Comparison of ENCODE assay signal across 1 cellular context in the genomic region with DNA sequence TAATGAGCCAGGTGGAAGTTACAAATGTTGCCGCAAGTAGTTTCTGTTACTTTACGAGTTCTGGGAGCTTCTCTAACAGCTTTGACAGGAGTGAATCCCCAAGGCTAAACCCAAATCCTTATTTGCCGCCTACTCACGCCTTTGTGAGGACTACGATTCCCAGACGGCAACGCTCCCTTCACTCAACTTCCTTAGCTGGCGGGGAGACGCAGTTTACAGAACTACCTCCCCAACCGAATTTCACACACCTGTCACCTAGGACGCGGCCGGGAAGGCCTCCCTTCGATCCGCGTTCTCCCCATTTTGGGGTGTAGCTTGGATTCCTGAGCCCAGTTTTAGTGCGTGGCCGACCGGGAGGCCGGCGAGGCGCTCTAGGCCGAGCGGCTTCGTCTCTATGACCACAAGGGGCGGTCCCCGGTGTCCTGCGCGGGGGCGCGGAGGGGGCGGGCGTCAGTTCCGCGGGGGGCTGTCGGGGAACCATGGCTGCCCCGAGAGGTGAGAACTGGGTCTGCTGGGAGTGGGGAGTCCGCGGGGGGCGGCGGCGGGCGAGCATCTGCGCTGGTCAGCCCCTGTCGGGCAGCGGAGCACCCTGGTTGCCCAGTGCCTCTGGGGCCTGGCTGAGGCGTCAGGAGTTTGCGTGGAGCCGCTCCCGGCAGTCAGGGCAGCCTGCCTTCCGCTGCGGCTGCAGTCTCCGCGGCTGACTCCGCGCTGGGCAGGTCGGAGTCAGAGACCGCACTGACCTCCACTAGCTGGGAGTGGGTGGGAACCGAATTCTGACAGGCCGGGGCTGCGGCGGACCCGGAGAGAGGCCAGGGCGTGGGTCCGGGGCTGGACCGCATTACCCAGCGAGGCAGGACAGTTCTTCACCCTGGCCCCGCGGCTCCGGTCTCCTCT.
TF ChIP-seq lines count a peak whose summit lies in the region.

A gene with protein sequence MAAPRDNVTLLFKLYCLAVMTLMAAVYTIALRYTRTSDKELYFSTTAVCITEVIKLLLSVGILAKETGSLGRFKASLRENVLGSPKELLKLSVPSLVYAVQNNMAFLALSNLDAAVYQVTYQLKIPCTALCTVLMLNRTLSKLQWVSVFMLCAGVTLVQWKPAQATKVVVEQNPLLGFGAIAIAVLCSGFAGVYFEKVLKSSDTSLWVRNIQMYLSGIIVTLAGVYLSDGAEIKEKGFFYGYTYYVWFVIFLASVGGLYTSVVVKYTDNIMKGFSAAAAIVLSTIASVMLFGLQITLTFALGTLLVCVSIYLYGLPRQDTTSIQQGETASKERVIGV (plus strand): TSS at position 450 of the 894 bp plus-strand sequence. CDS start 30 bp downstream, at position 480.

TF ChIP-seq in HEK293, 187 proteins besides CTCF, POLR2A, EP300 and RAD21 (continued from another document and continues in another):
- TF ChIP-seq ZNF621 (tag by site-specific recombination; IDR thresholded peaks at IDR 0.05): no peak
- TF ChIP-seq ZNF626 (tag by site-specific recombination; IDR thresholded peaks at IDR 0.05): no peak
- TF ChIP-seq, protein P1, sequence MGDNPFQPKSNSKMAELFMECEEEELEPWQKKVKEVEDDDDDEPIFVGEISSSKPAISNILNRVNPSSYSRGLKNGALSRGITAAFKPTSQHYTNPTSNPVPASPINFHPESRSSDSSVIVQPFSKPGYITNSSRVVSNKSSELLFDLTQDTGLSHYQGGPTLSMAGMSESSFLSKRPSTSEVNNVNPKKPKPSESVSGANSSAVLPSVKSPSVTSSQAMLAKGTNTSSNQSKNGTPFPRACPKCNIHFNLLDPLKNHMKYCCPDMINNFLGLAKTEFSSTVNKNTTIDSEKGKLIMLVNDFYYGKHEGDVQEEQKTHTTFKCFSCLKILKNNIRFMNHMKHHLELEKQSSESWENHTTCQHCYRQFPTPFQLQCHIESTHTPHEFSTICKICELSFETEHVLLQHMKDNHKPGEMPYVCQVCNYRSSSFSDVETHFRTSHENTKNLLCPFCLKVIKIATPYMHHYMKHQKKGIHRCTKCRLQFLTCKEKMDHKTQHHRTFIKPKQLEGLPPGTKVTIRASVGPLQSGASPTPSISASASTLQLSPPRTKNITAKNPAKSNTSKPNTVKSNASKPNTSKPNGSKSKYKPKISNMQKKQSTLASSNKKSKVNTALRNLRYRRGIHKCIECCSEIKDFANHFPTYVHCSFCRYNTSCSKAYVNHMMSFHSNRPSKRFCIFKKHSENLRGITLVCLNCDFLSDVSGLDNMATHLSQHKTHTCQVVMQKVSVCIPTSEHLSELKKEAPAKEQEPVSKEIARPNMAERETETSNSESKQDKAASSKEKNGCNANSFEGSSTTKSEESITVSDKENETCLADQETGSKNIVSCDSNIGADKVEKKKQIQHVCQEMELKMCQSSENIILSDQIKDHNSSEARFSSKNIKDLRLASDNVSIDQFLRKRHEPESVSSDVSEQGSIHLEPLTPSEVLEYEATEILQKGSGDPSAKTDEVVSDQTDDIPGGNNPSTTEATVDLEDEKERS (tag by site-specific recombination; IDR thresholded peaks at IDR 0.05): 0 out of 2 replicates have a peak, but pooled peaks have one; percentile 4
- TF ChIP-seq KLF9 (tag by site-specific recombination; IDR thresholded peaks at IDR 0.05; ENCODE audit: low read depth): peak; percentile 91
- no peak for TF ChIP-seq ZSCAN16 (tag by site-specific recombination; IDR thresholded peaks at IDR 0.05)
- TF ChIP-seq ZNF791 (tag by site-specific recombination; IDR thresholded peaks at IDR 0.05): no peak
- TF ChIP-seq, protein P2, sequence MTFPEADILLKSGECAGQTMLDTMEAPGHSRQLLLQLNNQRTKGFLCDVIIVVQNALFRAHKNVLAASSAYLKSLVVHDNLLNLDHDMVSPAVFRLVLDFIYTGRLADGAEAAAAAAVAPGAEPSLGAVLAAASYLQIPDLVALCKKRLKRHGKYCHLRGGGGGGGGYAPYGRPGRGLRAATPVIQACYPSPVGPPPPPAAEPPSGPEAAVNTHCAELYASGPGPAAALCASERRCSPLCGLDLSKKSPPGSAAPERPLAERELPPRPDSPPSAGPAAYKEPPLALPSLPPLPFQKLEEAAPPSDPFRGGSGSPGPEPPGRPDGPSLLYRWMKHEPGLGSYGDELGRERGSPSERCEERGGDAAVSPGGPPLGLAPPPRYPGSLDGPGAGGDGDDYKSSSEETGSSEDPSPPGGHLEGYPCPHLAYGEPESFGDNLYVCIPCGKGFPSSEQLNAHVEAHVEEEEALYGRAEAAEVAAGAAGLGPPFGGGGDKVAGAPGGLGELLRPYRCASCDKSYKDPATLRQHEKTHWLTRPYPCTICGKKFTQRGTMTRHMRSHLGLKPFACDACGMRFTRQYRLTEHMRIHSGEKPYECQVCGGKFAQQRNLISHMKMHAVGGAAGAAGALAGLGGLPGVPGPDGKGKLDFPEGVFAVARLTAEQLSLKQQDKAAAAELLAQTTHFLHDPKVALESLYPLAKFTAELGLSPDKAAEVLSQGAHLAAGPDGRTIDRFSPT (tag by site-specific recombination; IDR thresholded peaks at IDR 0.05): peak; percentile 85
- TF ChIP-seq OVOL3 (tag by site-specific recombination; IDR thresholded peaks at IDR 0.05): no peak
- no peak for TF ChIP-seq ZNF768 (tag by site-specific recombination; IDR thresholded peaks at IDR 0.05)
- TF ChIP-seq SCRT2 (tag by site-specific recombination; IDR thresholded peaks at IDR 0.05): no peak
- no peak for TF ChIP-seq ZNF747 (tag by site-specific recombination; IDR thresholded peaks at IDR 0.05)
- TF ChIP-seq ZNF510 (tag by site-specific recombination; IDR thresholded peaks at IDR 0.05; ENCODE audit: insufficient replicate concordance): no peak
- no peak for TF ChIP-seq ZNF514 (tag by site-specific recombination; IDR thresholded peaks at IDR 0.05)
- TF ChIP-seq ZNF530 (tag by site-specific recombination; IDR thresholded peaks at IDR 0.05; ENCODE audit: low read depth): no peak
- TF ChIP-seq ZNF624 (tag by site-specific recombination; IDR thresholded peaks at IDR 0.05): no peak
- TF ChIP-seq, protein P3, sequence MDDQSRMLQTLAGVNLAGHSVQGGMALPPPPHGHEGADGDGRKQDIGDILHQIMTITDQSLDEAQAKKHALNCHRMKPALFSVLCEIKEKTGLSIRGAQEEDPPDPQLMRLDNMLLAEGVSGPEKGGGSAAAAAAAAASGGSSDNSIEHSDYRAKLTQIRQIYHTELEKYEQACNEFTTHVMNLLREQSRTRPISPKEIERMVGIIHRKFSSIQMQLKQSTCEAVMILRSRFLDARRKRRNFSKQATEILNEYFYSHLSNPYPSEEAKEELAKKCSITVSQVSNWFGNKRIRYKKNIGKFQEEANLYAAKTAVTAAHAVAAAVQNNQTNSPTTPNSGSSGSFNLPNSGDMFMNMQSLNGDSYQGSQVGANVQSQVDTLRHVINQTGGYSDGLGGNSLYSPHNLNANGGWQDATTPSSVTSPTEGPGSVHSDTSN (CRISPR knock-in tag; IDR thresholded peaks at IDR 0.05): peak; percentile 94
- TF ChIP-seq ZNF211 (tag by site-specific recombination; IDR thresholded peaks at IDR 0.05; ENCODE audit: low read depth): no peak
- TF ChIP-seq, protein P4, sequence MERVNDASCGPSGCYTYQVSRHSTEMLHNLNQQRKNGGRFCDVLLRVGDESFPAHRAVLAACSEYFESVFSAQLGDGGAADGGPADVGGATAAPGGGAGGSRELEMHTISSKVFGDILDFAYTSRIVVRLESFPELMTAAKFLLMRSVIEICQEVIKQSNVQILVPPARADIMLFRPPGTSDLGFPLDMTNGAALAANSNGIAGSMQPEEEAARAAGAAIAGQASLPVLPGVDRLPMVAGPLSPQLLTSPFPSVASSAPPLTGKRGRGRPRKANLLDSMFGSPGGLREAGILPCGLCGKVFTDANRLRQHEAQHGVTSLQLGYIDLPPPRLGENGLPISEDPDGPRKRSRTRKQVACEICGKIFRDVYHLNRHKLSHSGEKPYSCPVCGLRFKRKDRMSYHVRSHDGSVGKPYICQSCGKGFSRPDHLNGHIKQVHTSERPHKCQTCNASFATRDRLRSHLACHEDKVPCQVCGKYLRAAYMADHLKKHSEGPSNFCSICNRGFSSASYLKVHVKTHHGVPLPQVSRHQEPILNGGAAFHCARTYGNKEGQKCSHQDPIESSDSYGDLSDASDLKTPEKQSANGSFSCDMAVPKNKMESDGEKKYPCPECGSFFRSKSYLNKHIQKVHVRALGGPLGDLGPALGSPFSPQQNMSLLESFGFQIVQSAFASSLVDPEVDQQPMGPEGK (tag by site-specific recombination; IDR thresholded peaks at IDR 0.05): peak; percentile 99
- no peak for TF ChIP-seq GFI1B (tag by site-specific recombination; IDR thresholded peaks at IDR 0.05)
- peak; percentile 79 for TF ChIP-seq ZBTB8A (tag by site-specific recombination; IDR thresholded peaks at IDR 0.05)
- no peak for TF ChIP-seq ZNF776 (tag by site-specific recombination; IDR thresholded peaks at IDR 0.05; ENCODE audit: borderline replicate concordance)
- TF ChIP-seq, protein P5, sequence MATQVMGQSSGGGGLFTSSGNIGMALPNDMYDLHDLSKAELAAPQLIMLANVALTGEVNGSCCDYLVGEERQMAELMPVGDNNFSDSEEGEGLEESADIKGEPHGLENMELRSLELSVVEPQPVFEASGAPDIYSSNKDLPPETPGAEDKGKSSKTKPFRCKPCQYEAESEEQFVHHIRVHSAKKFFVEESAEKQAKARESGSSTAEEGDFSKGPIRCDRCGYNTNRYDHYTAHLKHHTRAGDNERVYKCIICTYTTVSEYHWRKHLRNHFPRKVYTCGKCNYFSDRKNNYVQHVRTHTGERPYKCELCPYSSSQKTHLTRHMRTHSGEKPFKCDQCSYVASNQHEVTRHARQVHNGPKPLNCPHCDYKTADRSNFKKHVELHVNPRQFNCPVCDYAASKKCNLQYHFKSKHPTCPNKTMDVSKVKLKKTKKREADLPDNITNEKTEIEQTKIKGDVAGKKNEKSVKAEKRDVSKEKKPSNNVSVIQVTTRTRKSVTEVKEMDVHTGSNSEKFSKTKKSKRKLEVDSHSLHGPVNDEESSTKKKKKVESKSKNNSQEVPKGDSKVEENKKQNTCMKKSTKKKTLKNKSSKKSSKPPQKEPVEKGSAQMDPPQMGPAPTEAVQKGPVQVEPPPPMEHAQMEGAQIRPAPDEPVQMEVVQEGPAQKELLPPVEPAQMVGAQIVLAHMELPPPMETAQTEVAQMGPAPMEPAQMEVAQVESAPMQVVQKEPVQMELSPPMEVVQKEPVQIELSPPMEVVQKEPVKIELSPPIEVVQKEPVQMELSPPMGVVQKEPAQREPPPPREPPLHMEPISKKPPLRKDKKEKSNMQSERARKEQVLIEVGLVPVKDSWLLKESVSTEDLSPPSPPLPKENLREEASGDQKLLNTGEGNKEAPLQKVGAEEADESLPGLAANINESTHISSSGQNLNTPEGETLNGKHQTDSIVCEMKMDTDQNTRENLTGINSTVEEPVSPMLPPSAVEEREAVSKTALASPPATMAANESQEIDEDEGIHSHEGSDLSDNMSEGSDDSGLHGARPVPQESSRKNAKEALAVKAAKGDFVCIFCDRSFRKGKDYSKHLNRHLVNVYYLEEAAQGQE (tag by site-specific recombination; IDR thresholded peaks at IDR 0.05): peak; percentile 59; the same call in 1 of the 2 replicates
- peak; percentile 98 for TF ChIP-seq SP3 (tag by site-specific recombination; IDR thresholded peaks at IDR 0.05)
- peak; percentile 94; the same call in 1 of the 2 replicates for TF ChIP-seq ZNF600 (tag by site-specific recombination; IDR thresholded peaks at IDR 0.05)
- no peak for TF ChIP-seq ZBTB1 (tag by site-specific recombination; IDR thresholded peaks at IDR 0.05)
- TF ChIP-seq ZSCAN30 (tag by site-specific recombination; IDR thresholded peaks at IDR 0.05): no peak; the same call in none of the 2 replicates
- TF ChIP-seq ZNF274 (IDR thresholded peaks at IDR 0.05; ENCODE audit: low read length): no peak
- TF ChIP-seq ZNF274 (tag by site-specific recombination; IDR thresholded peaks at IDR 0.05; ENCODE audit: borderline replicate concordance): no peak
- 0 out of 2 replicates have a peak, but pooled peaks have one; percentile 17 for TF ChIP-seq KLF7 (tag by site-specific recombination; IDR thresholded peaks at IDR 0.05; ENCODE audit: borderline replicate concordance)
- no peak; the same call in 1 of the 2 replicates for TF ChIP-seq BCL11B (tag by site-specific recombination; IDR thresholded peaks at IDR 0.05; ENCODE audit: low read depth)
- peak; percentile 90 for TF ChIP-seq KLF16 (tag by site-specific recombination; IDR thresholded peaks at IDR 0.05)
- TF ChIP-seq ZNF560 (tag by site-specific recombination; IDR thresholded peaks at IDR 0.05; ENCODE audit: borderline replicate concordance): no peak
- 0 out of 2 replicates have a peak, but pooled peaks have one; percentile 10 for TF ChIP-seq ZNF146 (tag by site-specific recombination; IDR thresholded peaks at IDR 0.05)
- no peak; the same call in 1 of the 2 replicates for TF ChIP-seq ZNF239 (tag by site-specific recombination; IDR thresholded peaks at IDR 0.05)
- peak; percentile 96 for TF ChIP-seq ZNF76 (tag by site-specific recombination; IDR thresholded peaks at IDR 0.05; ENCODE audit: borderline replicate concordance, low read depth)
- TF ChIP-seq FEZF1 (tag by site-specific recombination; IDR thresholded peaks at IDR 0.05): peak; percentile 38; the same call in 1 of the 2 replicates
- TF ChIP-seq ZEB2 (tag by site-specific recombination; IDR thresholded peaks at IDR 0.05): peak; percentile 95
- peak; percentile 90 for TF ChIP-seq GLIS1 (tag by site-specific recombination; IDR thresholded peaks at IDR 0.05)
- TF ChIP-seq, protein P6, sequence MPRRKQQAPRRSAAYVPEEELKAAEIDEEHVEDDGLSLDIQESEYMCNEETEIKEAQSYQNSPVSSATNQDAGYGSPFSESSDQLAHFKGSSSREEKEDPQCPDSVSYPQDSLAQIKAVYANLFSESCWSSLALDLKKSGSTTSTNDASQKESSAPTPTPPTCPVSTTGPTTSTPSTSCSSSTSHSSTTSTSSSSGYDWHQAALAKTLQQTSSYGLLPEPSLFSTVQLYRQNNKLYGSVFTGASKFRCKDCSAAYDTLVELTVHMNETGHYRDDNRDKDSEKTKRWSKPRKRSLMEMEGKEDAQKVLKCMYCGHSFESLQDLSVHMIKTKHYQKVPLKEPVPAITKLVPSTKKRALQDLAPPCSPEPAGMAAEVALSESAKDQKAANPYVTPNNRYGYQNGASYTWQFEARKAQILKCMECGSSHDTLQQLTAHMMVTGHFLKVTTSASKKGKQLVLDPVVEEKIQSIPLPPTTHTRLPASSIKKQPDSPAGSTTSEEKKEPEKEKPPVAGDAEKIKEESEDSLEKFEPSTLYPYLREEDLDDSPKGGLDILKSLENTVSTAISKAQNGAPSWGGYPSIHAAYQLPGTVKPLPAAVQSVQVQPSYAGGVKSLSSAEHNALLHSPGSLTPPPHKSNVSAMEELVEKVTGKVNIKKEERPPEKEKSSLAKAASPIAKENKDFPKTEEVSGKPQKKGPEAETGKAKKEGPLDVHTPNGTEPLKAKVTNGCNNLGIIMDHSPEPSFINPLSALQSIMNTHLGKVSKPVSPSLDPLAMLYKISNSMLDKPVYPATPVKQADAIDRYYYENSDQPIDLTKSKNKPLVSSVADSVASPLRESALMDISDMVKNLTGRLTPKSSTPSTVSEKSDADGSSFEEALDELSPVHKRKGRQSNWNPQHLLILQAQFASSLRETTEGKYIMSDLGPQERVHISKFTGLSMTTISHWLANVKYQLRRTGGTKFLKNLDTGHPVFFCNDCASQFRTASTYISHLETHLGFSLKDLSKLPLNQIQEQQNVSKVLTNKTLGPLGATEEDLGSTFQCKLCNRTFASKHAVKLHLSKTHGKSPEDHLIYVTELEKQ (tag by site-specific recombination; IDR thresholded peaks at IDR 0.05; ENCODE audit: borderline replicate concordance): no peak; the same call in 1 of the 2 replicates
- peak; percentile 74; the same call in 1 of the 2 replicates for TF ChIP-seq YY1 (tag by site-specific recombination; IDR thresholded peaks at IDR 0.05)
- peak; percentile 79 for TF ChIP-seq ZNF24 (tag by site-specific recombination; IDR thresholded peaks at IDR 0.05)
